In genomic region chr22:20101638-20102037, GRCh38 we compare ENCODE assay signal across 18 cellular contexts. TPM values are rescaled to one million over a fixed set of nuclear protein-coding genes. Genes with fewer than 3 reads are reported as not detected.
DNase-seq lines count a peak whose midpoint lies in the region; ATAC-seq and TF ChIP-seq lines count a peak whose summit lies in the region.
"Had no signal": no experiment of that assay in that cellular context is flagged by ENCODE, and none has a peak within 500 bp of the region (broad histone marks: within the 10 kb centered on the region; RNA-seq: fewer than 3 reads in every experiment).

No MANE protein-coding gene starts in this region.

- H3K27me3 Mint-ChIP-seq in activated naive CD4-positive, alpha-beta T cell treated with anti-CD3 and anti-CD28 coated beads for 36 hours (ENCODE audit: low read depth), result no peaks in the 10 kb centered on the region
- no peaks in the 10 kb centered on the region for H3K27me3 Mint-ChIP-seq in chondrocyte (ENCODE audit: low read depth)
- H3K27me3 Mint-ChIP-seq in natural killer cell (ENCODE audit: low read depth in 2 of 2), result no peaks in the 10 kb centered on the region
- H3K27me3 Mint-ChIP-seq in MCF 10A (ENCODE audit: insufficient read depth, unreplicated experiment), result no peaks in the 10 kb centered on the region
- H3K27me3 Mint-ChIP-seq: dendritic cell treated with granulocyte-macrophage colony-stimulating factor and Interleukin-4, amounts not matched to agents 40 ng/mL and 50 ng/mL, for 4 days had no signal

- H3K27ac Mint-ChIP-seq in activated naive CD4-positive, alpha-beta T cell treated with anti-CD3 and anti-CD28 coated beads for 36 hours, result peak overlapping the region; percentile 58
- no peak overlapping the region for H3K27ac Mint-ChIP-seq in chondrocyte (ENCODE audit: unreplicated experiment)
- peak overlapping the region; percentile 60 to 72 for H3K27ac Mint-ChIP-seq in natural killer cell
- no peak overlapping the region for H3K27ac Mint-ChIP-seq in MCF 10A (ENCODE audit: low read depth, unreplicated experiment)
- H3K27ac Mint-ChIP-seq: neural progenitor cell had no signal

- peaks cover 88% of the 10 kb centered on the region for H3K36me3 ChIP-seq in KOPT-K1 (ENCODE audit: insufficient read depth, low read length)
- H3K36me3 ChIP-seq: breast epithelium had no signal

- CTCF ChIA-PET in activated naive CD4-positive, alpha-beta T cell treated with anti-CD3 and anti-CD28 coated beads for 36 hours (lab: Charles Lee), result interaction anchor here (1.1 to 1.4 kb wide), 2 partner anchors 10 to 15 kb away, joined by 5 to 6 read pairs; partner anchors contain the start of gene TRMT2A
- CTCF ChIA-PET in MCF 10A (lab: Yijun Ruan, JAX), result interaction anchor here (0.6 to 1.0 kb wide), 3 partner anchors 15 to 414 kb away, joined by 3 to 6 read pairs (median 3); no protein-coding TSS in a partner anchor

- H3K9me3 Mint-ChIP-seq in activated naive CD4-positive, alpha-beta T cell treated with anti-CD3 and anti-CD28 coated beads for 36 hours, result no peaks in the 10 kb centered on the region
- peaks cover 6% of the 10 kb centered on the region for H3K9me3 Mint-ChIP-seq in chondrocyte (ENCODE audit: low read depth)
- no peaks in the 10 kb centered on the region for H3K9me3 Mint-ChIP-seq in natural killer cell
- no peaks in the 10 kb centered on the region for H3K9me3 Mint-ChIP-seq in MCF 10A (ENCODE audit: unreplicated experiment)
- H3K9me3 Mint-ChIP-seq: dendritic cell treated with granulocyte-macrophage colony-stimulating factor and Interleukin-4, amounts not matched to agents 40 ng/mL and 50 ng/mL, for 4 days; neural progenitor cell had no signal

- intact Hi-C loops in activated naive CD4-positive, alpha-beta T cell treated with anti-CD3 and anti-CD28 coated beads for 36 hours (cut with micrococcal nuclease), result no loop called here
- intact Hi-C loops in natural killer cell (cut with micrococcal nuclease) (no loop called here), MCF 10A (cut with micrococcal nuclease) (no loop called here)

- H3K4me3 Mint-ChIP-seq in activated naive CD4-positive, alpha-beta T cell treated with anti-CD3 and anti-CD28 coated beads for 36 hours, result no peak overlapping the region
- H3K4me3 Mint-ChIP-seq in chondrocyte (ENCODE audit: unreplicated experiment), result no peak overlapping the region
- H3K4me3 Mint-ChIP-seq in natural killer cell, result no peak overlapping the region
- no peak overlapping the region for H3K4me3 Mint-ChIP-seq in MCF 10A (ENCODE audit: unreplicated experiment)
- H3K4me3 Mint-ChIP-seq: dendritic cell treated with granulocyte-macrophage colony-stimulating factor and Interleukin-4, amounts not matched to agents 40 ng/mL and 50 ng/mL, for 4 days; neural progenitor cell had no signal

- POLR2A ChIA-PET in MCF 10A (lab: Yijun Ruan, JAX), result interaction anchor here (1.2 kb wide), 1 partner anchor 56 kb away, joined by 3 read pairs; no protein-coding TSS in a partner anchor

- ATAC-seq in natural killer cell, result no peak

- peaks cover under 1% of the 10 kb centered on the region for H3K9me3 ChIP-seq in KOPT-K1 (ENCODE audit: insufficient read depth, low read length, poor library complexity, severe bottlenecking)
- H3K9me3 ChIP-seq: breast epithelium, SJSA1 had no signal

- peaks cover 32% of the 10 kb centered on the region for H3K36me3 Mint-ChIP-seq in activated naive CD4-positive, alpha-beta T cell treated with anti-CD3 and anti-CD28 coated beads for 36 hours (ENCODE audit: low read depth)
- H3K36me3 Mint-ChIP-seq in chondrocyte (ENCODE audit: low read depth) (peaks cover 28% of the 10 kb centered on the region), natural killer cell (peaks cover 6% of the 10 kb centered on the region), MCF 10A (ENCODE audit: insufficient read depth, unreplicated experiment) (peaks cover 75% of the 10 kb centered on the region)

- H3K27ac ChIP-seq in KOPT-K1 (ENCODE audit: low read depth, low read length, poor library complexity, severe bottlenecking), result peak overlapping the region; percentile 69
- H3K27ac ChIP-seq: breast epithelium, hepatocyte, neural progenitor cell, PC-9, SJSA1 had no signal

- DNase-seq in activated naive CD4-positive, alpha-beta T cell treated with anti-CD3 and anti-CD28 coated beads for 36 hours, result no peak
- DNase-seq in activated naive CD4-positive, alpha-beta T cell treated with anti-CD3 and anti-CD28 coated beads, Interleukin-2, amount 50 U/mL, for 16 hours, result no peak
- DNase-seq in chondrocyte (ENCODE audit: low spot score) (peak; percentile 74), natural killer cell (no peak), MCF 10A (ENCODE audit: unreplicated experiment) (no peak), nucleus accumbens (lab: John Stamatoyannopoulos, UW) (no peak), NCI-H2227 treated with DMSO at 0.1 percent for 48 hours (lab: John Stamatoyannopoulos, UW) (no peak)
- DNase-seq: DMS79 treated with DMSO at 0.1 percent for 48 hours, NCI-H1694, NCI-H748 treated with DMSO at 0.1 percent for 48 hours, PC-9, T1000 had no signal

- H3K4me1 Mint-ChIP-seq in activated naive CD4-positive, alpha-beta T cell treated with anti-CD3 and anti-CD28 coated beads for 36 hours (ENCODE audit: low read depth), result peaks cover 49% of the 10 kb centered on the region
- H3K4me1 Mint-ChIP-seq in chondrocyte (ENCODE audit: low read depth) (no peaks in the 10 kb centered on the region), natural killer cell (peaks cover 22 to 24% of the 10 kb centered on the region in 2 donors), MCF 10A (ENCODE audit: insufficient read depth, unreplicated experiment) (no peaks in the 10 kb centered on the region)
- H3K4me1 Mint-ChIP-seq: neural progenitor cell had no signal

- no TSS peak for BruUV-seq in MCF 10A (replicated peaks; lab: Mats Ljungman, UMichigan)

- TF ChIP-seq CTCF in chondrocyte (IDR thresholded peaks at IDR 0.05), result no peak
- no peak for TF ChIP-seq CTCF in natural killer cell (IDR thresholded peaks at IDR 0.05)
- TF ChIP-seq CTCF in MCF 10A (IDR thresholded peaks at IDR 0.05; ENCODE audit: unreplicated experiment), result no peak

RNA-seq across cellular contexts. Expression of gene RANBP1, which starts 14.3 kb away (rescaled TPM):
- 100 to 1,000 TPM; 445 to 455 TPM for total RNA-seq in activated naive CD4-positive, alpha-beta T cell treated with anti-CD3 and anti-CD28 coated beads for 36 hours
- total RNA-seq in chondrocyte (79.5 to 122 TPM (median 82.1 TPM) in 3 replicates), natural killer cell (10 to 100 TPM; 54.0 to 61.0 (median 56.3) TPM), MCF 10A (2022) (126 and 195 TPM in 2 replicates)

RNA-seq across cellular contexts. Expression of gene TRMT2A, which starts 15.4 kb away (rescaled TPM):
- total RNA-seq in activated naive CD4-positive, alpha-beta T cell treated with anti-CD3 and anti-CD28 coated beads for 36 hours, result 10 to 100 TPM; 51.8 to 57.9 TPM
- 45.8 to 66.1 TPM (median 49.3 TPM) in 3 replicates for total RNA-seq in chondrocyte
- 100 to 1,000 TPM in 1 of 3 donors, 10 to 100 TPM in 2; 86.4 to 104 (median 86.5) TPM for total RNA-seq in natural killer cell
- total RNA-seq in MCF 10A (2022), result 39.0 and 47.1 TPM in 2 replicates

RNA-seq across cellular contexts. Expression of gene DGCR8, which starts 21.6 kb away (rescaled TPM):
- 10 to 100 TPM; 29.8 to 36.5 TPM for total RNA-seq in activated naive CD4-positive, alpha-beta T cell treated with anti-CD3 and anti-CD28 coated beads for 36 hours
- 30.2 to 38.1 TPM (median 32.5 TPM) in 3 replicates for total RNA-seq in chondrocyte
- 10 to 100 TPM; 45.3 to 64.7 (median 64.0) TPM for total RNA-seq in natural killer cell
- total RNA-seq in MCF 10A (2022), result 40.8 and 49.1 TPM in 2 replicates

RNA-seq across cellular contexts. Expression of gene ZDHHC8, which starts 30.0 kb away (rescaled TPM):
- 10 to 100 TPM; 26.4 to 31.3 TPM for total RNA-seq in activated naive CD4-positive, alpha-beta T cell treated with anti-CD3 and anti-CD28 coated beads for 36 hours
- total RNA-seq in chondrocyte, result 94.2 to 100 TPM (median 95.2 TPM) in 3 replicates
- 10 to 100 TPM; 64.0 to 75.6 (median 65.3) TPM for total RNA-seq in natural killer cell
- 43.6 and 44.8 TPM in 2 replicates for total RNA-seq in MCF 10A (2022)

RNA-seq across cellular contexts. Expression of gene CCDC188, which starts 49.2 kb away (rescaled TPM):
- not detected for total RNA-seq in activated naive CD4-positive, alpha-beta T cell treated with anti-CD3 and anti-CD28 coated beads for 36 hours
- total RNA-seq in chondrocyte (0.36 to 5.4 TPM (median 5.3 TPM) in 3 replicates), natural killer cell (under 1 TPM in 1 of 3 donors, not detected in 2; 0.64 TPM), MCF 10A (2022) (0.70 and 0.93 TPM in 2 replicates)
- total RNA-seq: hepatocyte, PC-9 had no signal

Comparison
In these comparisons a context has a peak if more than half of its experiments do, and no peak if none do; other contexts are left out.
1. H3K27ac Mint-ChIP-seq: peak in activated naive CD4-positive, alpha-beta T cell treated with anti-CD3 and anti-CD28 coated beads for 36 hours (single experiment) and natural killer cell (2 of 2); none in chondrocyte (single experiment) and MCF 10A (single experiment).